ENCODE assay signal across 18 cellular contexts in the genomic region with DNA sequence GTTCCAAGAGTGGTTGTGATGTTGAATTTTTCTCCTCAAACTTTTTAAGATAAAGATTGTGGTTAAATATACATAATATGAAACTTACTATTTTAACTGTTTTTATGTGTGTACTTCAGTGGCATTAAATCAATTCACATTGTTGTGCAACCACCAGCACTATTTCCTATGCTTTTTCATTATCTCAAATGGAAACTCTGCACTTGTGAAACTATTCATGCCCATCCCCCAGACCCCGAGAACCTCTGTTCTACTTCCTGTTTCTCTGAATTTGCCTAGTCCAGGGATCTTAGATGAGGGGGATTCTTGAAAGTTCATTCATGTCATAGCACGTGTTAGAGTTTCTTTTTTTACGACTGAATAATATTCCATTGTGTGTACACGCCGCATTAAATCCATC.
A peak's percentile ranks its signal among the peaks of the same experiment; 100 is the strongest.
DNase-seq lines count a peak whose midpoint lies in the region; ATAC-seq, FAIRE-seq and TF ChIP-seq lines count a peak whose summit lies in the region.
"Had no signal": no experiment of that assay in that cellular context is flagged by ENCODE, and none has a peak within 500 bp of the region (broad histone marks: within the 10 kb centered on the region; RNA-seq: fewer than 3 reads in every experiment).

No MANE protein-coding gene starts in this region.

- H3K4me3 Mint-ChIP-seq in activated naive CD8-positive, alpha-beta T cell = no peak overlapping the region
- peak overlapping the region in 3 of 10 donors; percentile 5 to 36 (median 11) for H3K4me3 Mint-ChIP-seq in naive thymus-derived CD4-positive, alpha-beta T cell
- H3K4me3 Mint-ChIP-seq: CD8-positive, alpha-beta memory T cell; naive B cell had no signal

- ATAC-seq in naive thymus-derived CD4-positive, alpha-beta T cell = no peak
- ATAC-seq in GM18498 (IDR thresholded peaks at IDR 0.05; ENCODE audit: unreplicated experiment) (no peak), GM18861 (IDR thresholded peaks at IDR 0.05; ENCODE audit: unreplicated experiment) (no peak), HG02642 (IDR thresholded peaks at IDR 0.05; ENCODE audit: poor library complexity, unreplicated experiment) (no peak)
- ATAC-seq: left ventricle myocardium superior had no signal

- H3K27me3 ChIP-seq in naive thymus-derived CD4-positive, alpha-beta T cell (ENCODE audit: control insufficient read depth in 2 of 2, insufficient read depth in 2 of 2, low read length in 2 of 2) = no peaks in the 10 kb centered on the region

- peaks cover 0 to 15% of the 10 kb centered on the region in 2 donors for H3K4me1 ChIP-seq in naive thymus-derived CD4-positive, alpha-beta T cell (ENCODE audit: control insufficient read depth in 2 of 2, insufficient read depth in 2 of 2, low read length in 2 of 2)

- no peak for FAIRE-seq in GM12891 (lab: Jason Lieb, UNC)
- FAIRE-seq: GM12892, GM19239 had no signal

- H3K27ac ChIP-seq in naive thymus-derived CD4-positive, alpha-beta T cell (ENCODE audit: low read depth, low read length) = no peak overlapping the region
- H3K27ac ChIP-seq: coronary artery had no signal

- H3K36me3 Mint-ChIP-seq in activated naive CD8-positive, alpha-beta T cell = peaks cover 19% of the 10 kb centered on the region
- H3K36me3 Mint-ChIP-seq in naive thymus-derived CD4-positive, alpha-beta T cell = peaks cover 19 to 84% (median 44%) of the 10 kb centered on the region in 5 donors

- H3K27me3 Mint-ChIP-seq in activated naive CD8-positive, alpha-beta T cell = no peaks in the 10 kb centered on the region
- H3K27me3 Mint-ChIP-seq in naive thymus-derived CD4-positive, alpha-beta T cell = no peaks in the 10 kb centered on the region
- H3K27me3 Mint-ChIP-seq: CD8-positive, alpha-beta memory T cell; naive B cell had no signal

- POLR2A ChIA-PET in naive thymus-derived CD4-positive, alpha-beta T cell (lab: Charles Lee) = no interaction called here

- H3K36me3 ChIP-seq in naive thymus-derived CD4-positive, alpha-beta T cell (ENCODE audit: control insufficient read depth in 2 of 3, insufficient read depth in 3 of 3, low read length in 3 of 3) = peaks cover 18 to 88% (median 28%) of the 10 kb centered on the region in 3 experiments

- no peaks in the 10 kb centered on the region for H3K9me3 Mint-ChIP-seq in activated naive CD8-positive, alpha-beta T cell (ENCODE audit: low read depth)
- H3K9me3 Mint-ChIP-seq in naive thymus-derived CD4-positive, alpha-beta T cell = peaks cover 0 to 5% (median 0%) of the 10 kb centered on the region in 11 donors
- H3K9me3 Mint-ChIP-seq: CD8-positive, alpha-beta memory T cell; naive B cell had no signal

- H3K27ac Mint-ChIP-seq in activated naive CD8-positive, alpha-beta T cell = peak overlapping the region; percentile 80
- peak overlapping the region in 8 of 9 donors; percentile 29 to 83 (median 66) for H3K27ac Mint-ChIP-seq in naive thymus-derived CD4-positive, alpha-beta T cell
- H3K27ac Mint-ChIP-seq: naive B cell had no signal

- H3K4me3 ChIP-seq in naive thymus-derived CD4-positive, alpha-beta T cell (ENCODE audit: low read length) = no peak overlapping the region
- H3K4me3 ChIP-seq: coronary artery had no signal

- intact Hi-C loops in naive thymus-derived CD4-positive, alpha-beta T cell (cut with micrococcal nuclease) = no loop called here

- peaks cover 42% of the 10 kb centered on the region for H3K4me1 Mint-ChIP-seq in activated naive CD8-positive, alpha-beta T cell (ENCODE audit: low read depth)
- peaks cover 9 to 58% (median 49%) of the 10 kb centered on the region in 7 donors for H3K4me1 Mint-ChIP-seq in naive thymus-derived CD4-positive, alpha-beta T cell

- CTCF ChIA-PET in naive thymus-derived CD4-positive, alpha-beta T cell (lab: Charles Lee) = no interaction called here

- DNase-seq in GM12891 (ENCODE audit: insufficient read length, low spot score) = no peak
- peak; percentile 64 to 74 for DNase-seq in NOMO-1 (lab: John Stamatoyannopoulos, UW; ENCODE audit: unreplicated experiment in 2 of 2)
- no peak for DNase-seq in naive thymus-derived CD4-positive, alpha-beta T cell
- DNase-seq: activated CD8-positive, alpha-beta memory T cell treated with anti-CD3 and anti-CD28 coated beads, Interleukin-2, amount 50 U/mL, for 4 hours; aorta; CD8-positive, alpha-beta memory T cell; hippocampal formation; left ventricle myocardium superior; naive B cell; NCI-H2171 treated with DMSO at 0.1 percent for 48 hours; SK-N-SH had no signal

- no peak for TF ChIP-seq POLR2A in GM12891 (IDR thresholded peaks at IDR 0.05; ENCODE audit: low read depth, low read length)

- no peaks in the 10 kb centered on the region for H3K9me3 ChIP-seq in naive thymus-derived CD4-positive, alpha-beta T cell (ENCODE audit: control insufficient read depth in 2 of 3, low read length in 3 of 3)
- H3K9me3 ChIP-seq: SK-N-SH had no signal

TF ChIP-seq in GM12891, 5 proteins besides CTCF, POLR2A, EP300 and RAD21:
- TF ChIP-seq SPI1 (IDR thresholded peaks at IDR 0.05; ENCODE audit: low read depth, low read length) = 0 out of 2 replicates have a peak, but pooled peaks have one; percentile 14
- no peak for TF ChIP-seq PAX5 (IDR thresholded peaks at IDR 0.05; ENCODE audit: insufficient read depth, low read length, severe bottlenecking)

Comparison
In these comparisons a context has a peak if more than half of its experiments do, and no peak if none do; other contexts are left out.
1. DNase-seq: peak in NOMO-1 (2 of 2); none in GM12891 (single experiment) and naive thymus-derived CD4-positive, alpha-beta T cell (0 of 9).